19 cellular contexts compared by ENCODE assay signal in the genomic region with DNA sequence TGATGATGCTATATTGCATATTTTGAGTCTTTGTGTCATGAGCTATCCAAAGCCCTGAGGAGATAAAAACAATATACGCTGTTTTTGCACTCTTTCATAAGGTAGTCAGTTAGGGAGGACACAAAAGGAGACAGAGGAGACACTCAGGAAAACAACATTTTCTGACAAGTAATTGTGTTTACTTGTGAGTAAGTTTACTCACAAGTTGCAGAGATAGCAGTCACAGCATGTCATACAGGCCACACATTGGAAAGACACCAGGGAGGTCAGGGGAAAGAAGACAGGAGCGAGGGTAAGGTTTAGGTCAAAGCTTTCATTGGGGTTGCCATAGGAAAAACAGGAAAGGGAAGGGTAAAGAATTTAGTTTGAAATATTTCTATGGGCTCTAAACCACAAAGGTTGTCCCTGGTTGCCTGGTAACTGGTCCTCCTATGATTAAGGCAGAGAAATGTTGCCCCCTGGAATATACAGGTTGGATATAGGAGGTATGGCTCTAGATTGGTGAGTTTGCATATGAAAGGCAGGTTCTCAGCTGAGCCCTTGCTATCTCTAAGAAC. TPM values are rescaled to one million over a fixed set of nuclear protein-coding genes. Genes with fewer than 3 reads are reported as not detected.
DNase-seq lines count a peak whose midpoint lies in the region; ATAC-seq and TF ChIP-seq lines count a peak whose summit lies in the region.
"Had no signal": no experiment of that assay in that cellular context is flagged by ENCODE, and none has a peak within 500 bp of the region (broad histone marks: within the 10 kb centered on the region; RNA-seq: fewer than 3 reads in every experiment).

No MANE protein-coding gene starts in this region.

- no peak overlapping the region for H2BK12ac ChIP-seq in mesenchymal stem cell (ENCODE audit: low read length in 2 of 2)

- no peak overlapping the region for H2BK5ac ChIP-seq in mesenchymal stem cell (ENCODE audit: low read depth, low read length, poor library complexity, severe bottlenecking)

- H3K27ac ChIP-seq in mammary epithelial cell (ENCODE audit: insufficient read depth, low read depth, low read length) (peak overlapping the region; percentile 38), mesenchymal stem cell (ENCODE audit: low read length, poor library complexity, severe bottlenecking) (no peak overlapping the region)
- H3K27ac ChIP-seq: VCaP had no signal

- 67% methylated on average over 2 of the region's 2 CpGs for WGBS in mammary epithelial cell (ENCODE audit: low coverage, missing lambda C conversion rate)
- WGBS in mesenchymal stem cell = 0% methylated on average over 2 of the region's 2 CpGs

- peak overlapping the region; percentile 41 for H2AFZ ChIP-seq in mammary epithelial cell (ENCODE audit: low read depth, low read length)
- H2AFZ ChIP-seq in mesenchymal stem cell (ENCODE audit: low read depth, low read length) = no peak overlapping the region

- no peak overlapping the region for H3K4ac ChIP-seq in mesenchymal stem cell (ENCODE audit: low read depth in 1 of 2, low read length in 2 of 2)

- H3K18ac ChIP-seq in mesenchymal stem cell (ENCODE audit: low read depth in 1 of 2, low read length in 2 of 2) = peak overlapping the region in 1 of 2 experiments; percentile 11

- H3K27me3 ChIP-seq in mammary epithelial cell (ENCODE audit: insufficient read depth, low read length) (no peaks in the 10 kb centered on the region), mesenchymal stem cell (ENCODE audit: control insufficient read depth in 1 of 2, insufficient read depth in 1 of 2, low read length in 2 of 2) (no peaks in the 10 kb centered on the region)

- CTCF ChIA-PET in mammary epithelial cell (lab: Charles Lee; ENCODE audit: low non-redundant PET) = no interaction called here

- H3K4me2 ChIP-seq in mammary epithelial cell (ENCODE audit: insufficient read depth, low read depth, low read length) (no peak overlapping the region), mesenchymal stem cell (ENCODE audit: low read length, poor library complexity, severe bottlenecking) (no peak overlapping the region)

- H3K4me1 ChIP-seq in mammary epithelial cell (ENCODE audit: insufficient read depth, low read length) (peaks cover 10% of the 10 kb centered on the region), mesenchymal stem cell (ENCODE audit: control insufficient read depth, insufficient read depth, low read depth, low read length) (no peaks in the 10 kb centered on the region)

- H3K9ac ChIP-seq in mammary epithelial cell (ENCODE audit: insufficient read depth, low read length) (no peak overlapping the region), mesenchymal stem cell (ENCODE audit: low read length) (no peak overlapping the region)

- in situ Hi-C loops in mammary epithelial cell (cut with MboI; ENCODE audit: low sequenced_read_pairs in 2 of 2) = no loop called here

- H3K4me1 Mint-ChIP-seq in activated T-helper 1 cell treated with anti-CD3 and anti-CD28 coated beads, Interleukin-12 subunit alpha, Interleukin-12 subunit beta, Interleukin-2, Interleukin-4 antibody, amounts not matched to agents 30 ng/mL and 10 ng/mL and 1 ng/mL, durations not matched to agents 14 hours and 24 hours and 36 hours (ENCODE audit: low read depth) = no peaks in the 10 kb centered on the region
- H3K4me1 Mint-ChIP-seq: nephron had no signal

- H4K20me1 ChIP-seq in mammary epithelial cell (ENCODE audit: insufficient read depth, low read length) = no peaks in the 10 kb centered on the region

- no peak overlapping the region for H3K23ac ChIP-seq in mesenchymal stem cell (ENCODE audit: low read length in 2 of 2)

- DNase-seq in COLO829 (ENCODE audit: low spot score) = peak; percentile 8
- DNase-seq in NCI-H226 = peak; percentile 81
- DNase-seq in mammary epithelial cell = no peak
- peak; percentile 85 for DNase-seq in mesenchymal stem cell
- no peak for DNase-seq in anterior cingulate cortex (lab: John Stamatoyannopoulos, UW)
- DNase-seq in activated CD4-positive, alpha-beta T cell treated with anti-CD3 and anti-CD28 coated beads for 1 hour = no peak
- DNase-seq in activated T-helper 1 cell treated with anti-CD3 and anti-CD28 coated beads, Interleukin-12 subunit alpha, Interleukin-12 subunit beta, Interleukin-2, Interleukin-4 antibody, amounts not matched to agents 30 ng/mL and 10 ng/mL and 1 ng/mL, durations not matched to agents 14 hours and 24 hours and 36 hours (ENCODE audit: low spot score) = no peak
- DNase-seq: activated CD8-positive, alpha-beta T cell treated with anti-CD3 and anti-CD28 coated beads for 36 hours; activated T-cell treated with anti-CD3 and anti-CD28 coated beads, Interleukin-2, amount 50 U/mL, for 48 hours; cerebellar nuclear complex; COR-L47; NCI-H2081; NCI-H526 treated with DMSO at 0.1 percent for 48 hours; stimulated activated CD4-positive, alpha-beta T cell treated with anti-CD3 and anti-CD28 coated beads, Interleukin-15, amount 100 ng/mL, for 24 hours had no signal

- H3K9me3 ChIP-seq in mammary epithelial cell (replicated peaks; ENCODE audit: insufficient read depth, low read length) (no peaks in the 10 kb centered on the region), mesenchymal stem cell (ENCODE audit: control insufficient read depth, low read length) (no peaks in the 10 kb centered on the region)

- peaks cover 25% of the 10 kb centered on the region for H3K27me3 Mint-ChIP-seq in activated T-helper 1 cell treated with anti-CD3 and anti-CD28 coated beads, Interleukin-12 subunit alpha, Interleukin-12 subunit beta, Interleukin-2, Interleukin-4 antibody, amounts not matched to agents 30 ng/mL and 10 ng/mL and 1 ng/mL, durations not matched to agents 14 hours and 24 hours and 36 hours (ENCODE audit: insufficient read depth)
- H3K27me3 Mint-ChIP-seq: activated CD8-positive, alpha-beta T cell treated with anti-CD3 and anti-CD28 coated beads for 36 hours had no signal

- H3K27ac Mint-ChIP-seq in activated T-helper 1 cell treated with anti-CD3 and anti-CD28 coated beads, Interleukin-12 subunit alpha, Interleukin-12 subunit beta, Interleukin-2, Interleukin-4 antibody, amounts not matched to agents 30 ng/mL and 10 ng/mL and 1 ng/mL, durations not matched to agents 14 hours and 24 hours and 36 hours = no peak overlapping the region
- H3K27ac Mint-ChIP-seq: activated CD8-positive, alpha-beta T cell treated with anti-CD3 and anti-CD28 coated beads for 36 hours; nephron had no signal

- H3K36me3 ChIP-seq in mammary epithelial cell (ENCODE audit: insufficient read depth, low read length) (no peaks in the 10 kb centered on the region), mesenchymal stem cell (ENCODE audit: control insufficient read depth in 1 of 2, insufficient read depth in 2 of 2, low read depth in 1 of 2, low read length in 2 of 2) (no peaks in the 10 kb centered on the region)

- H2AK5ac ChIP-seq in mesenchymal stem cell (ENCODE audit: low read length, severe bottlenecking) = no peak overlapping the region

- H3K79me1 ChIP-seq in mesenchymal stem cell (replicated peaks; ENCODE audit: low read length, poor library complexity, severe bottlenecking) = no peaks in the 10 kb centered on the region

- no peaks in the 10 kb centered on the region for H3K9me3 Mint-ChIP-seq in activated T-helper 1 cell treated with anti-CD3 and anti-CD28 coated beads, Interleukin-12 subunit alpha, Interleukin-12 subunit beta, Interleukin-2, Interleukin-4 antibody, amounts not matched to agents 30 ng/mL and 10 ng/mL and 1 ng/mL, durations not matched to agents 14 hours and 24 hours and 36 hours
- H3K9me3 Mint-ChIP-seq: activated CD8-positive, alpha-beta T cell treated with anti-CD3 and anti-CD28 coated beads for 36 hours; nephron had no signal

- BruUV-seq in mammary epithelial cell (replicated peaks; lab: Mats Ljungman, UMichigan) = no TSS peak

- H4K8ac ChIP-seq in mesenchymal stem cell (ENCODE audit: low read length) = no peak overlapping the region

- intact Hi-C loops in mammary epithelial cell (cut with micrococcal nuclease) = no loop called here
- intact Hi-C loops in activated T-helper 1 cell treated with anti-CD3 and anti-CD28 coated beads, Interleukin-12 subunit alpha, Interleukin-12 subunit beta, Interleukin-2, Interleukin-4 antibody, amounts not matched to agents 30 ng/mL and 10 ng/mL and 1 ng/mL, durations not matched to agents 14 hours and 24 hours and 36 hours (cut with micrococcal nuclease) = no loop called here

- H3K14ac ChIP-seq in mesenchymal stem cell (ENCODE audit: low read length in 2 of 2) = no peak overlapping the region

- H4K91ac ChIP-seq in mesenchymal stem cell (ENCODE audit: low read length) = no peak overlapping the region

- H2BK120ac ChIP-seq in mesenchymal stem cell (ENCODE audit: low read depth, low read length) = no peak overlapping the region

- no peak for ATAC-seq in GM21515 (IDR thresholded peaks at IDR 0.05; ENCODE audit: unreplicated experiment)
- ATAC-seq: activated CD8-positive, alpha-beta T cell treated with anti-CD3 and anti-CD28 coated beads for 36 hours had no signal

- no peak overlapping the region for H2BK15ac ChIP-seq in mesenchymal stem cell (ENCODE audit: low read depth, poor library complexity, severe bottlenecking)

- H3K79me2 ChIP-seq in mammary epithelial cell (ENCODE audit: insufficient read depth, low read length) = no peaks in the 10 kb centered on the region

- dilution Hi-C loops in mammary epithelial cell (cut with HindIII; ENCODE audit: low sequenced_read_pairs) = loop anchor here (5.0 kb wide), 1 partner anchor 48 kb away; no protein-coding TSS in a partner anchor

- H3K4me3 Mint-ChIP-seq in activated T-helper 1 cell treated with anti-CD3 and anti-CD28 coated beads, Interleukin-12 subunit alpha, Interleukin-12 subunit beta, Interleukin-2, Interleukin-4 antibody, amounts not matched to agents 30 ng/mL and 10 ng/mL and 1 ng/mL, durations not matched to agents 14 hours and 24 hours and 36 hours = no peak overlapping the region
- H3K4me3 Mint-ChIP-seq: activated CD8-positive, alpha-beta T cell treated with anti-CD3 and anti-CD28 coated beads for 36 hours; nephron had no signal

- no peak overlapping the region for H3K4me3 ChIP-seq in mammary epithelial cell (replicated peaks in 1 of 3; ENCODE audit: insufficient read depth in 1 of 3, low read depth in 2 of 3, low read length in 3 of 3)
- H3K4me3 ChIP-seq in mesenchymal stem cell (ENCODE audit: insufficient read depth in 1 of 2, low read depth in 1 of 2, low read length in 2 of 2) = no peak overlapping the region

- TF ChIP-seq CTCF in mammary epithelial cell (conservative IDR thresholded peaks at IDR 0.05 in 1 of 2, IDR thresholded peaks at IDR 0.05 in 1 of 2; ENCODE audit: extremely low read depth in 1 of 2, insufficient read depth in 1 of 2, low read depth in 1 of 2, low read length in 2 of 2) = no peak

- H3K36me3 Mint-ChIP-seq in activated T-helper 1 cell treated with anti-CD3 and anti-CD28 coated beads, Interleukin-12 subunit alpha, Interleukin-12 subunit beta, Interleukin-2, Interleukin-4 antibody, amounts not matched to agents 30 ng/mL and 10 ng/mL and 1 ng/mL, durations not matched to agents 14 hours and 24 hours and 36 hours (ENCODE audit: low read depth) = no peaks in the 10 kb centered on the region

RNA-seq across cellular contexts. Expression of a gene that starts 7.3 kb away (rescaled TPM):
- 10 to 100 TPM; 18.6 to 55.0 TPM for total RNA-seq in mammary epithelial cell
- polyA plus RNA-seq in mammary epithelial cell = 10.1 TPM
- 0.88 TPM for polyA minus RNA-seq in mammary epithelial cell
- 86.8 TPM for polyA plus RNA-seq in mesenchymal stem cell (2013, experiment 1 of 2)
- polyA plus RNA-seq in mesenchymal stem cell (2013, experiment 2 of 2) = 86.2 TPM
- total RNA-seq in activated T-helper 1 cell treated with anti-CD3 and anti-CD28 coated beads, Interleukin-12 subunit alpha, Interleukin-12 subunit beta, Interleukin-2, Interleukin-4 antibody, amounts not matched to agents 30 ng/mL and 10 ng/mL and 1 ng/mL, durations not matched to agents 14 hours and 24 hours and 36 hours = 5.0 and 6.6 TPM in 2 replicates

RNA-seq across cellular contexts. Expression of a gene that starts 26.5 kb away (rescaled TPM):
- not detected for total RNA-seq in mammary epithelial cell
- not detected for polyA plus RNA-seq in mammary epithelial cell
- not detected for polyA minus RNA-seq in mammary epithelial cell
- 5.3 TPM for polyA plus RNA-seq in mesenchymal stem cell (2013, experiment 1 of 2)
- 6.4 TPM for polyA plus RNA-seq in mesenchymal stem cell (2013, experiment 2 of 2)
- not detected in 2 replicates for total RNA-seq in activated T-helper 1 cell treated with anti-CD3 and anti-CD28 coated beads, Interleukin-12 subunit alpha, Interleukin-12 subunit beta, Interleukin-2, Interleukin-4 antibody, amounts not matched to agents 30 ng/mL and 10 ng/mL and 1 ng/mL, durations not matched to agents 14 hours and 24 hours and 36 hours
- total RNA-seq: activated CD8-positive, alpha-beta T cell treated with anti-CD3 and anti-CD28 coated beads for 36 hours; frontal cortex; lower leg skin had no signal

RNA-seq across cellular contexts. Expression of a gene that starts 33.4 kb away (rescaled TPM):
- under 1 TPM in 1 of 2 donors, not detected in 1; 0.17 TPM for total RNA-seq in mammary epithelial cell
- polyA plus RNA-seq in mammary epithelial cell = 0.10 TPM
- not detected for polyA minus RNA-seq in mammary epithelial cell
- 39.3 TPM for polyA plus RNA-seq in mesenchymal stem cell (2013, experiment 1 of 2)
- polyA plus RNA-seq in mesenchymal stem cell (2013, experiment 2 of 2) = 41.5 TPM
- not detected in 2 replicates for total RNA-seq in activated T-helper 1 cell treated with anti-CD3 and anti-CD28 coated beads, Interleukin-12 subunit alpha, Interleukin-12 subunit beta, Interleukin-2, Interleukin-4 antibody, amounts not matched to agents 30 ng/mL and 10 ng/mL and 1 ng/mL, durations not matched to agents 14 hours and 24 hours and 36 hours
- total RNA-seq: activated CD8-positive, alpha-beta T cell treated with anti-CD3 and anti-CD28 coated beads for 36 hours; lower leg skin had no signal

Comparison
In these comparisons a context has a peak if more than half of its experiments do, and no peak if none do; other contexts are left out.
1. DNase-seq: peak in COLO829 (single experiment), NCI-H226 (single experiment) and mesenchymal stem cell (single experiment); none in mammary epithelial cell (single experiment), anterior cingulate cortex (0 of 58), activated CD4-positive, alpha-beta T cell treated with anti-CD3 and anti-CD28 coated beads for 1 hour (single experiment) and activated T-helper 1 cell treated with anti-CD3 and anti-CD28 coated beads, Interleukin-12 subunit alpha, Interleukin-12 subunit beta, Interleukin-2, Interleukin-4 antibody, amounts not matched to agents 30 ng/mL and 10 ng/mL and 1 ng/mL, durations not matched to agents 14 hours and 24 hours and 36 hours (single experiment).